22 cellular contexts compared by ENCODE assay signal in the genomic region with DNA sequence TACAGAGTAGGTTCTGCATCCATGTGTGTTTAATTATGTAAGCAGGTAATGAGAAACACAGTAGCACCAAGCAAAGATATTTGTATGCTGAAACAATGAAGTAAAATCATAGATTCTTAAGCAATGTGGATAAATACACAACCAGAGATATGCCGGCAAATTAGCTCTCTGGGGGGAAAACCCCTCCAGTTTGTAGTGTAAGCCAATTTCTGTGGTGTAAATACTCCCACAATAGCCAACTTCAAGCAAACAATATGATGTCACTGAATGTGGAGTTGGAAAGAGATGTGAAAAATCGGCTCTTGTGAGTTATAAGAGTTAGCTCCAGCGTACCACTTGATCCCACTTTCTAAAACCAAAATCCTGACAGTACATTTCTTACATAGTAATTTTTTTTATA. TPM values are rescaled to one million over a fixed set of nuclear protein-coding genes. Genes with fewer than 3 reads are reported as not detected.
DNase-seq lines count a peak whose midpoint lies in the region; ATAC-seq and TF ChIP-seq lines count a peak whose summit lies in the region.
"Had no signal": no experiment of that assay in that cellular context is flagged by ENCODE, and none has a peak within 500 bp of the region (broad histone marks: within the 10 kb centered on the region; RNA-seq: fewer than 3 reads in every experiment).

No MANE protein-coding gene starts in this region.

- dilution Hi-C loops in IMR-90 (cut with HindIII; ENCODE audit: low sequenced_read_pairs, unreplicated experiment): no loop called here

- no peak overlapping the region for H4K91ac ChIP-seq in IMR-90 (ENCODE audit: insufficient read depth, low read depth, low read length)

- H2AK5ac ChIP-seq in IMR-90 (ENCODE audit: low read depth, low read length): no peak overlapping the region; the same call in 1 of the 2 replicates

- no peaks in the 10 kb centered on the region for H3K79me1 ChIP-seq in IMR-90 (ENCODE audit: low read depth in 1 of 2, low read length in 2 of 2)

- no peak for TF ChIP-seq CTCF in AG04450 (IDR thresholded peaks at IDR 0.05; ENCODE audit: low read depth, low read length)
- TF ChIP-seq CTCF in IMR-90 (conservative IDR thresholded peaks at IDR 0.05; ENCODE audit: low read depth, low read length): no peak
- TF ChIP-seq CTCF in mucosa of descending colon (IDR thresholded peaks at IDR 0.05): no peak

- no peak overlapping the region for H2AFZ ChIP-seq in IMR-90 (replicated peaks; ENCODE audit: low read length, poor library complexity)
- H2AFZ ChIP-seq: GM23338 had no signal

- no peaks in the 10 kb centered on the region for H4K20me1 ChIP-seq in IMR-90 (ENCODE audit: insufficient read depth, low read length)
- H4K20me1 ChIP-seq: BLaER1 treated with 17β-estradiol and CSF1 and Interleukin-3, amounts not matched to agents 10 nM and 100 nM had no signal

- no peak for DNase-seq in AG04450 (ENCODE audit: low read depth, low spot score)
- DNase-seq in IMR-90: no peak
- DNase-seq in amniotic epithelial cell (ENCODE audit: low read depth): peak; percentile 11
- no peak for DNase-seq in COR-L47 (lab: John Stamatoyannopoulos, UW)
- no peak for DNase-seq in mucosa of descending colon
- DNase-seq in HUDEP-2 (lab: John Stamatoyannopoulos, UW; ENCODE audit: unreplicated experiment in 76 of 76): no peak
- DNase-seq: BE2C; Calu3; CD4-positive, alpha-beta T cell; CD8-positive, alpha-beta memory T cell; DMS53; DMS79 treated with DMSO at 0.1 percent for 48 hours; GF-D8; H9 had no signal

- ATAC-seq in IMR-90 (ENCODE audit: low read depth): no peak
- no peak for ATAC-seq in mucosa of descending colon
- ATAC-seq: GM23338, HCT116 had no signal

- H3K4me3 ChIP-seq in AG04450 (ENCODE audit: low read depth, low read length): no peak overlapping the region
- no peak overlapping the region for H3K4me3 ChIP-seq in IMR-90 (ENCODE audit: insufficient read depth, low read depth, low read length)
- H3K4me3 ChIP-seq in mucosa of descending colon: no peak overlapping the region
- H3K4me3 ChIP-seq: BLaER1 treated with 17β-estradiol and CSF1 and Interleukin-3, amounts not matched to agents 10 nM and 100 nM; GM23338 had no signal

- no peak overlapping the region for H2AK9ac ChIP-seq in IMR-90 (replicated peaks; ENCODE audit: low read depth, low read length, poor library complexity)

- no peak overlapping the region for H4K5ac ChIP-seq in IMR-90 (ENCODE audit: low read depth, low read length)

- TF ChIP-seq POLR2A in IMR-90 (IDR thresholded peaks at IDR 0.05; ENCODE audit: low read depth, low read length): no peak

- no peak overlapping the region for H3K9ac ChIP-seq in IMR-90 (ENCODE audit: low read depth, low read length)
- H3K9ac ChIP-seq: BLaER1 treated with 17β-estradiol and CSF1 and Interleukin-3, amounts not matched to agents 10 nM and 100 nM had no signal

- in situ Hi-C loops in IMR-90 (cut with MboI; ENCODE audit: low sequenced_read_pairs): no loop called here

- peak overlapping the region; percentile 11 for H3K27ac ChIP-seq in AG04450 (ENCODE audit: low read depth, low read length)
- no peak overlapping the region for H3K27ac ChIP-seq in IMR-90 (ENCODE audit: insufficient read depth, low read length)
- H3K27ac ChIP-seq: 22Rv1; BLaER1 treated with 17β-estradiol and CSF1 and Interleukin-3, amounts not matched to agents 10 nM and 100 nM had no signal

- no peak overlapping the region for H3K23ac ChIP-seq in IMR-90 (ENCODE audit: low read depth, low read length)

- no CpG with 5 or more reads among the region's 3 CpGs for WGBS in IMR-90 (ENCODE audit: extremely low coverage in 2 of 2, insufficient read length in 1 of 2), 2 experiments

- H2BK5ac ChIP-seq in IMR-90 (ENCODE audit: low read depth, low read length, poor library complexity, severe bottlenecking): no peak overlapping the region

- H2BK120ac ChIP-seq in IMR-90 (ENCODE audit: low read depth, low read length): no peak overlapping the region

- H3K4me1 ChIP-seq in IMR-90 (ENCODE audit: control insufficient read depth, insufficient read depth, low read length) (peaks cover 8% of the 10 kb centered on the region), mucosa of descending colon (ENCODE audit: low read depth) (no peaks in the 10 kb centered on the region)
- H3K4me1 ChIP-seq: BE2C had no signal

- H3K18ac ChIP-seq in IMR-90 (ENCODE audit: low read depth, low read length): no peak overlapping the region

- intact Hi-C loops in IMR-90 (cut with micrococcal nuclease) (no loop called here), mucosa of descending colon (cut with DNase I, micrococcal nuclease) (no loop called here)

- no peak overlapping the region for H3K4ac ChIP-seq in IMR-90 (ENCODE audit: low read depth, low read length)

- no peaks in the 10 kb centered on the region for H3K36me3 ChIP-seq in IMR-90 (ENCODE audit: control insufficient read depth, insufficient read depth, low read length)
- H3K36me3 ChIP-seq in mucosa of descending colon (ENCODE audit: low read depth): no peaks in the 10 kb centered on the region
- H3K36me3 ChIP-seq: BE2C; BLaER1 treated with 17β-estradiol and CSF1 and Interleukin-3, amounts not matched to agents 10 nM and 100 nM had no signal

- H2BK20ac ChIP-seq in IMR-90 (ENCODE audit: low read depth, low read length): no peak overlapping the region

- peaks cover 9% of the 10 kb centered on the region for H3K27me3 ChIP-seq in AG04450 (ENCODE audit: control insufficient read depth, insufficient read depth, low read length)
- H3K27me3 ChIP-seq in IMR-90 (ENCODE audit: control insufficient read depth, insufficient read depth, low read length): no peaks in the 10 kb centered on the region; the same call in 1 of the 2 replicates
- H3K27me3 ChIP-seq: BLaER1 treated with 17β-estradiol and CSF1 and Interleukin-3, amounts not matched to agents 10 nM and 100 nM had no signal

- no peak overlapping the region for H3K14ac ChIP-seq in IMR-90 (replicated peaks; ENCODE audit: low read depth, low read length)

- no peak for TF ChIP-seq RAD21 in IMR-90 (IDR thresholded peaks at IDR 0.05; ENCODE audit: low read length)

- no peak overlapping the region for H3K4me2 ChIP-seq in IMR-90 (ENCODE audit: low read depth, low read length)
- H3K4me2 ChIP-seq: BLaER1 treated with 17β-estradiol and CSF1 and Interleukin-3, amounts not matched to agents 10 nM and 100 nM; GM23338 had no signal

- POLR2A ChIA-PET in AG04450 (lab: Yijun Ruan, JAX) (no interaction called here), IMR-90 (lab: Charles Lee; ENCODE audit: unreplicated experiment) (no interaction called here)

- BruUV-seq in IMR-90 (replicated peaks; lab: Mats Ljungman, UMichigan): no TSS peak

- no peak overlapping the region for H3K56ac ChIP-seq in IMR-90 (ENCODE audit: extremely low read depth, insufficient read depth, low read length)

- H3K9me3 ChIP-seq in AG04450 (ENCODE audit: control insufficient read depth, insufficient read depth, low read length) (peaks cover 5% of the 10 kb centered on the region; the same call in 1 of the 2 replicates), IMR-90 (ENCODE audit: control insufficient read depth, insufficient read depth, low read length) (no peaks in the 10 kb centered on the region), mucosa of descending colon (no peaks in the 10 kb centered on the region)
- H3K9me3 ChIP-seq: BE2C; BLaER1 treated with 17β-estradiol and CSF1 and Interleukin-3, amounts not matched to agents 10 nM and 100 nM had no signal

- H4K8ac ChIP-seq in IMR-90 (ENCODE audit: low read depth in 2 of 2, low read length in 2 of 2): no peak overlapping the region

- CTCF ChIA-PET in AG04450 (lab: Charles Lee) (interaction anchor here (1.0 kb wide), 1 partner anchor 105 kb away, joined by 3 read pairs; no protein-coding TSS in a partner anchor), IMR-90 (lab: Yijun Ruan, JAX) (no interaction called here)

- peaks cover 5% of the 10 kb centered on the region for H3K9me1 ChIP-seq in IMR-90 (ENCODE audit: insufficient read depth, low read length)

- peak overlapping the region; percentile 64; the same call in 1 of the 3 replicates for H2BK15ac ChIP-seq in IMR-90 (ENCODE audit: low read depth, low read length)

TF ChIP-seq in IMR-90, 13 proteins besides CTCF, POLR2A, EP300 and RAD21 (continues in another document):
- no peak for TF ChIP-seq NFE2L2 (IDR thresholded peaks at IDR 0.05; ENCODE audit: low read depth, low read length)
- TF ChIP-seq BHLHE40 (IDR thresholded peaks at IDR 0.05; ENCODE audit: low read depth, low read length): no peak

RNA-seq across cellular contexts. Expression of gene KRT38, which starts 3.9 kb away (rescaled TPM):
- polyA plus RNA-seq in AG04450 (2011; rRNA removed): 0.11 and 0.17 TPM in 2 replicates
- not detected in 2 replicates for polyA minus RNA-seq in AG04450 (2011; rRNA and poly(A)+ RNA removed)
- not detected in 2 replicates for total RNA-seq in IMR-90 (2012; rRNA removed)
- polyA plus RNA-seq in IMR-90 (2012; rRNA removed): 0.04 and 0.09 TPM in 2 replicates
- 0.04 and 0.09 TPM in 2 replicates for polyA plus RNA-seq in IMR-90 (2012; cell fraction: cytosol; rRNA removed)
- 0.02 and 0.03 TPM in 2 replicates for polyA plus RNA-seq in IMR-90 (2012; cell fraction: nucleus; rRNA removed; ENCODE audit: low replicate concordance)
- total RNA-seq in mucosa of descending colon: not detected
- total RNA-seq: Calu3; CD4-positive, alpha-beta T cell; CD8-positive, alpha-beta memory T cell; Daoy; G401; GM23338; H4; H9 had no signal
- polyA plus RNA-seq: CD14-positive monocyte; CD8-positive, alpha-beta memory T cell; GM23338 had no signal

RNA-seq across cellular contexts. Expression of gene KRT37, which starts 20.3 kb away (rescaled TPM):
- polyA plus RNA-seq in AG04450 (2011; rRNA removed) (not detected in 2 replicates), IMR-90 (2012; rRNA removed) (not detected in 2 replicates)
- polyA minus RNA-seq in AG04450 (2011; rRNA and poly(A)+ RNA removed): not detected in 2 replicates
- total RNA-seq in IMR-90 (2012; rRNA removed) (not detected in 2 replicates), mucosa of descending colon (not detected)
- polyA plus RNA-seq in IMR-90 (2012; cell fraction: cytosol; rRNA removed): not detected in 2 replicates
- not detected in 2 replicates for polyA plus RNA-seq in IMR-90 (2012; cell fraction: nucleus; rRNA removed; ENCODE audit: low replicate concordance)
- total RNA-seq: Calu3; CD4-positive, alpha-beta T cell; CD8-positive, alpha-beta memory T cell; Daoy; G401; GM23338; H4; H9 had no signal
- polyA plus RNA-seq: CD14-positive monocyte; CD8-positive, alpha-beta memory T cell; GM23338 had no signal

RNA-seq across cellular contexts. Expression of gene KRT32, which starts 22.5 kb away (rescaled TPM):
- polyA plus RNA-seq in AG04450 (2011; rRNA removed): 0.09 and 0.14 TPM in 2 replicates
- polyA minus RNA-seq in AG04450 (2011; rRNA and poly(A)+ RNA removed): not detected in 2 replicates
- not detected in 2 replicates for total RNA-seq in IMR-90 (2012; rRNA removed)
- polyA plus RNA-seq in IMR-90 (2012; rRNA removed): 0.06 and 0.09 TPM in 2 replicates
- 0.07 TPM in 1 of 2 replicates, not detected in the other for polyA plus RNA-seq in IMR-90 (2012; cell fraction: cytosol; rRNA removed)
- 0.07 and 0.14 TPM in 2 replicates for polyA plus RNA-seq in IMR-90 (2012; cell fraction: nucleus; rRNA removed; ENCODE audit: low replicate concordance)
- total RNA-seq in mucosa of descending colon: not detected
- total RNA-seq: Calu3; CD4-positive, alpha-beta T cell; CD8-positive, alpha-beta memory T cell; G401; GM23338; H4; H9 had no signal
- polyA plus RNA-seq: CD14-positive monocyte; CD8-positive, alpha-beta memory T cell; GM23338 had no signal

RNA-seq across cellular contexts. Expression of gene KRT35, which starts 36.3 kb away (rescaled TPM):
- polyA plus RNA-seq in AG04450 (2011; rRNA removed) (not detected in 2 replicates), IMR-90 (2012; rRNA removed) (not detected in 2 replicates)
- not detected in 2 replicates for polyA minus RNA-seq in AG04450 (2011; rRNA and poly(A)+ RNA removed)
- total RNA-seq in IMR-90 (2012; rRNA removed) (not detected in 2 replicates), mucosa of descending colon (not detected)
- polyA plus RNA-seq in IMR-90 (2012; cell fraction: cytosol; rRNA removed): not detected in 2 replicates
- polyA plus RNA-seq in IMR-90 (2012; cell fraction: nucleus; rRNA removed; ENCODE audit: low replicate concordance): not detected in 2 replicates
- total RNA-seq: Calu3; CD4-positive, alpha-beta T cell; CD8-positive, alpha-beta memory T cell; Daoy; G401; GM23338; H4; H9 had no signal
- polyA plus RNA-seq: CD14-positive monocyte; CD8-positive, alpha-beta memory T cell; GM23338 had no signal

RNA-seq across cellular contexts. Expression of gene KRT36, which starts 45.1 kb away (rescaled TPM):
- polyA plus RNA-seq in AG04450 (2011; rRNA removed): not detected in 2 replicates
- polyA minus RNA-seq in AG04450 (2011; rRNA and poly(A)+ RNA removed): not detected in 2 replicates
- not detected in 2 replicates for total RNA-seq in IMR-90 (2012; rRNA removed)
- not detected in 2 replicates for polyA plus RNA-seq in IMR-90 (2012; rRNA removed)
- 0.03 TPM in 1 of 2 replicates, not detected in the other for polyA plus RNA-seq in IMR-90 (2012; cell fraction: cytosol; rRNA removed)
- not detected in 2 replicates for polyA plus RNA-seq in IMR-90 (2012; cell fraction: nucleus; rRNA removed; ENCODE audit: low replicate concordance)
- total RNA-seq in mucosa of descending colon: not detected
- total RNA-seq: Calu3; CD4-positive, alpha-beta T cell; CD8-positive, alpha-beta memory T cell; Daoy; G401; GM23338; H4; H9 had no signal
- polyA plus RNA-seq: CD8-positive, alpha-beta memory T cell; GM23338 had no signal
